16 cellular contexts compared by ENCODE assay signal in the genomic region with DNA sequence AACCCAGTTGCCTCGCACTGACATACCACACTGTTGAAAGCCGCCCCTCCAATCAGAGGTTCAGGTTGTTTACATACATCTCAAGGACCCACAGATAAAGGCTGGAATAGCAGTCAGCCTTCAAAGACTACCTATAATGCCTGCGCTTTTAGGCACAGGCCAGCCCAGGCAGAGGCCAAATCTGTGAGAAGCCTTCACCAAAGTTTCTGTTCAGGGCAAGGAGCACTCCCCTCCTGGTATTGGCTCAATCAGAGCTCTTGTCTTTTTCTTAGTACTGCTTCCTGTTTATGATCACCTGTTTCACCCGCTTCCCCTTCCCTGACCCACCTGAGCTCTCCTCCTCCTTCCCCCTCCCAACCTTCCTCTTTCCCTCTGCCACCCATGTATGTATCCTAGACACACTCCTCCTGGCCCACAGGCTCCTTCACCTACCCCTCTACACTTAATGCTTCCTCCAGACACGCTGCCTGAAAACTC. TPM values are rescaled to one million over a fixed set of nuclear protein-coding genes. Genes with fewer than 3 reads are reported as not detected.
DNase-seq lines count a peak whose midpoint lies in the region; ATAC-seq and TF ChIP-seq lines count a peak whose summit lies in the region.
"Had no signal": no experiment of that assay in that cellular context is flagged by ENCODE, and none has a peak within 500 bp of the region (broad histone marks: within the 10 kb centered on the region; RNA-seq: fewer than 3 reads in every experiment).

No MANE protein-coding gene starts in this region.

- no peak for ATAC-seq in HG02763 (IDR thresholded peaks at IDR 0.05; ENCODE audit: unreplicated experiment)
- ATAC-seq: SK-N-SH treated with all-trans-retinoic acid at 6 μM for 48 hours; stimulated activated memory B cell treated with anti-CD40 and anti-IgM and Interleukin-4, amounts not matched to agents 10 μg/mL and 1 μg/mL and 100 μg/mL, for 72 hours had no signal

- H3K36me3 ChIP-seq in hepatocyte (replicated peaks; ENCODE audit: insufficient read depth, low read depth), result no peaks in the 10 kb centered on the region
- no peaks in the 10 kb centered on the region for H3K36me3 ChIP-seq in spleen

- DNase-seq in activated naive CD4-positive, alpha-beta T cell treated with anti-CD3 and anti-CD28 coated beads for 36 hours, result peak; percentile 36
- DNase-seq in activated naive CD4-positive, alpha-beta T cell treated with Interleukin-2 at 50 U/mL for 16 hours, result no peak
- no peak for DNase-seq in activated CD4-positive, alpha-beta memory T cell treated with anti-CD3 and anti-CD28 coated beads for 36 hours
- peak; percentile 34 for DNase-seq in hepatocyte (ENCODE audit: low spot score)
- no peak for DNase-seq in spleen
- no peak for DNase-seq in SIG-M5 (lab: John Stamatoyannopoulos, UW)
- no peak for DNase-seq in coronary artery (ENCODE audit: low spot score)
- DNase-seq: activated CD4-positive, alpha-beta T cell treated with anti-CD3 and anti-CD28 coated beads, Interleukin-2, amount 50 U/mL, for 1 hour; head of caudate nucleus; NCI-H1694 treated with DMSO at 0.1 percent for 48 hours; stimulated activated CD4-positive, alpha-beta T cell treated with anti-CD3 and anti-CD28 coated beads, Interleukin-1b, Interleukin-23, amount 100 ng/mL, for 48 hours had no signal

- H3K27ac ChIP-seq in hepatocyte (peak overlapping the region; percentile 91), spleen (peak overlapping the region; percentile 18 to 63 (median 35)), coronary artery (no peak overlapping the region)
- H3K27ac ChIP-seq: KMS-11 had no signal

- peaks cover 74% of the 10 kb centered on the region for H3K79me2 ChIP-seq in hepatocyte

- H3K9me2 ChIP-seq in hepatocyte (replicated peaks; ENCODE audit: insufficient read depth), result no peaks in the 10 kb centered on the region

- no peaks in the 10 kb centered on the region for H4K20me1 ChIP-seq in hepatocyte (ENCODE audit: insufficient read depth, poor library complexity, severe bottlenecking)

- H3K27ac Mint-ChIP-seq in activated naive CD4-positive, alpha-beta T cell treated with anti-CD3 and anti-CD28 coated beads for 36 hours, result peak overlapping the region; percentile 88
- peak overlapping the region; percentile 74 for H3K27ac Mint-ChIP-seq in activated CD4-positive, alpha-beta memory T cell treated with anti-CD3 and anti-CD28 coated beads for 36 hours
- H3K27ac Mint-ChIP-seq: B cell; stimulated activated memory B cell treated with anti-CD40 and anti-IgM and Interleukin-4, amounts not matched to agents 10 μg/mL and 1 μg/mL and 100 μg/mL, for 72 hours had no signal

- H3K27me3 ChIP-seq in hepatocyte (no peaks in the 10 kb centered on the region), spleen (replicated peaks in 1 of 7) (no peaks in the 10 kb centered on the region)

- peaks cover 9% of the 10 kb centered on the region for H3K36me3 Mint-ChIP-seq in activated naive CD4-positive, alpha-beta T cell treated with anti-CD3 and anti-CD28 coated beads for 36 hours (ENCODE audit: low read depth)
- H3K36me3 Mint-ChIP-seq in activated CD4-positive, alpha-beta memory T cell treated with anti-CD3 and anti-CD28 coated beads for 36 hours, result peaks cover 7% of the 10 kb centered on the region
- H3K36me3 Mint-ChIP-seq: stimulated activated memory B cell treated with anti-CD40 and anti-IgM and Interleukin-4, amounts not matched to agents 10 μg/mL and 1 μg/mL and 100 μg/mL, for 72 hours had no signal

- H3K4me1 ChIP-seq in hepatocyte (ENCODE audit: insufficient read depth), result peaks cover 35% of the 10 kb centered on the region
- peaks cover 0 to 23% (median 11%) of the 10 kb centered on the region in 6 donors for H3K4me1 ChIP-seq in spleen

- intact Hi-C loops in activated naive CD4-positive, alpha-beta T cell treated with anti-CD3 and anti-CD28 coated beads for 36 hours (cut with micrococcal nuclease), result no loop called here
- intact Hi-C loops in activated CD4-positive, alpha-beta memory T cell treated with anti-CD3 and anti-CD28 coated beads for 36 hours (cut with micrococcal nuclease), result no loop called here
- intact Hi-C loops in spleen (cut with DNase I; ENCODE audit: low total_unique reads), result no loop called here

- TF ChIP-seq CTCF in hepatocyte (IDR thresholded peaks at IDR 0.05; ENCODE audit: poor library complexity) (no peak), spleen (IDR thresholded peaks at IDR 0.05 in 8 of 11, conservative IDR thresholded peaks at IDR 0.05 in 3 of 11) (no peak), coronary artery (IDR thresholded peaks at IDR 0.05) (no peak)

- no peaks in the 10 kb centered on the region for H3K9me3 ChIP-seq in hepatocyte (ENCODE audit: low read depth)
- no peaks in the 10 kb centered on the region for H3K9me3 ChIP-seq in spleen

- peak overlapping the region; percentile 20 for H3K4me2 ChIP-seq in hepatocyte
- H3K4me2 ChIP-seq: KMS-11 had no signal

- no peaks in the 10 kb centered on the region for H3K27me3 Mint-ChIP-seq in activated naive CD4-positive, alpha-beta T cell treated with anti-CD3 and anti-CD28 coated beads for 36 hours (ENCODE audit: low read depth)
- no peaks in the 10 kb centered on the region for H3K27me3 Mint-ChIP-seq in activated CD4-positive, alpha-beta memory T cell treated with anti-CD3 and anti-CD28 coated beads for 36 hours
- H3K27me3 Mint-ChIP-seq: stimulated activated memory B cell treated with anti-CD40 and anti-IgM and Interleukin-4, amounts not matched to agents 10 μg/mL and 1 μg/mL and 100 μg/mL, for 72 hours had no signal

- no peak overlapping the region for H3K4me3 Mint-ChIP-seq in activated naive CD4-positive, alpha-beta T cell treated with anti-CD3 and anti-CD28 coated beads for 36 hours
- H3K4me3 Mint-ChIP-seq in activated CD4-positive, alpha-beta memory T cell treated with anti-CD3 and anti-CD28 coated beads for 36 hours, result no peak overlapping the region
- H3K4me3 Mint-ChIP-seq: B cell; stimulated activated memory B cell treated with anti-CD40 and anti-IgM and Interleukin-4, amounts not matched to agents 10 μg/mL and 1 μg/mL and 100 μg/mL, for 72 hours had no signal

- H3K4me3 ChIP-seq in hepatocyte (no peak overlapping the region), spleen (no peak overlapping the region), coronary artery (no peak overlapping the region)

- H3K4me1 Mint-ChIP-seq in activated naive CD4-positive, alpha-beta T cell treated with anti-CD3 and anti-CD28 coated beads for 36 hours (ENCODE audit: low read depth), result peaks cover 48% of the 10 kb centered on the region
- H3K4me1 Mint-ChIP-seq in activated CD4-positive, alpha-beta memory T cell treated with anti-CD3 and anti-CD28 coated beads for 36 hours (ENCODE audit: low read depth), result peaks cover 48% of the 10 kb centered on the region
- H3K4me1 Mint-ChIP-seq: stimulated activated memory B cell treated with anti-CD40 and anti-IgM and Interleukin-4, amounts not matched to agents 10 μg/mL and 1 μg/mL and 100 μg/mL, for 72 hours had no signal

- 57% methylated on average over 5 of the region's 5 CpGs for WGBS in hepatocyte (ENCODE audit: low lambda C conversion rate, missing lambda C conversion rate)
- 87 to 94% (median 93%) methylated on average over 5 of the region's 5 CpGs for WGBS in spleen, 5 donors

- CTCF ChIA-PET in activated naive CD4-positive, alpha-beta T cell treated with anti-CD3 and anti-CD28 coated beads for 36 hours (lab: Charles Lee), result interaction anchor here (0.6 to 1.0 kb wide), 2 partner anchors 9 to 170 kb away, joined by 3 read pairs; no protein-coding TSS in a partner anchor
- CTCF ChIA-PET in activated CD4-positive, alpha-beta memory T cell treated with anti-CD3 and anti-CD28 coated beads for 36 hours (lab: Charles Lee), result interaction anchor here (0.8 to 0.9 kb wide), 2 partner anchors 10 to 21 kb away, joined by 3 to 4 read pairs; no protein-coding TSS in a partner anchor

- H3K9me3 Mint-ChIP-seq in activated naive CD4-positive, alpha-beta T cell treated with anti-CD3 and anti-CD28 coated beads for 36 hours, result no peaks in the 10 kb centered on the region
- H3K9me3 Mint-ChIP-seq in activated CD4-positive, alpha-beta memory T cell treated with anti-CD3 and anti-CD28 coated beads for 36 hours, result no peaks in the 10 kb centered on the region
- H3K9me3 Mint-ChIP-seq: stimulated activated memory B cell treated with anti-CD40 and anti-IgM and Interleukin-4, amounts not matched to agents 10 μg/mL and 1 μg/mL and 100 μg/mL, for 72 hours had no signal

- POLR2A ChIA-PET in activated CD4-positive, alpha-beta memory T cell treated with anti-CD3 and anti-CD28 coated beads for 36 hours (lab: Charles Lee), result interaction anchor here (1.8 kb wide), 1 partner anchor 9 kb away, joined by 7 read pairs; no protein-coding TSS in a partner anchor

- no peak overlapping the region for H2AFZ ChIP-seq in hepatocyte

- TF ChIP-seq POLR2A in spleen (IDR thresholded peaks at IDR 0.05), result no peak

RNA-seq across cellular contexts. Expression of a gene that starts 34.8 kb away (rescaled TPM):
- 10 to 100 TPM; 45.7 to 47.2 TPM for total RNA-seq in activated naive CD4-positive, alpha-beta T cell treated with anti-CD3 and anti-CD28 coated beads for 36 hours
- total RNA-seq in activated CD4-positive, alpha-beta memory T cell treated with anti-CD3 and anti-CD28 coated beads for 36 hours, result 10 to 100 TPM; 70.2 to 82.1 TPM
- total RNA-seq in hepatocyte (74.1 and 78.0 TPM in 2 replicates), spleen (10 to 100 TPM; 19.2 to 43.7 (median 22.1) TPM)
- polyA plus RNA-seq in hepatocyte (13.4 and 14.3 TPM in 2 replicates), spleen (1 to 10 TPM; 2.2 to 4.7 (median 2.3) TPM)

Comparison
In these comparisons a context has a peak if more than half of its experiments do, and no peak if none do; other contexts are left out.
1. DNase-seq: peak in activated naive CD4-positive, alpha-beta T cell treated with anti-CD3 and anti-CD28 coated beads for 36 hours (single experiment) and hepatocyte (single experiment); none in activated naive CD4-positive, alpha-beta T cell treated with Interleukin-2 at 50 U/mL for 16 hours (single experiment), activated CD4-positive, alpha-beta memory T cell treated with anti-CD3 and anti-CD28 coated beads for 36 hours (single experiment), spleen (single experiment), SIG-M5 (single experiment) and coronary artery (single experiment).
2. H3K27ac ChIP-seq: peak in hepatocyte (single experiment) and spleen (8 of 8); none in coronary artery (0 of 2).